8 cellular contexts compared by ENCODE assay signal in the genomic region with DNA sequence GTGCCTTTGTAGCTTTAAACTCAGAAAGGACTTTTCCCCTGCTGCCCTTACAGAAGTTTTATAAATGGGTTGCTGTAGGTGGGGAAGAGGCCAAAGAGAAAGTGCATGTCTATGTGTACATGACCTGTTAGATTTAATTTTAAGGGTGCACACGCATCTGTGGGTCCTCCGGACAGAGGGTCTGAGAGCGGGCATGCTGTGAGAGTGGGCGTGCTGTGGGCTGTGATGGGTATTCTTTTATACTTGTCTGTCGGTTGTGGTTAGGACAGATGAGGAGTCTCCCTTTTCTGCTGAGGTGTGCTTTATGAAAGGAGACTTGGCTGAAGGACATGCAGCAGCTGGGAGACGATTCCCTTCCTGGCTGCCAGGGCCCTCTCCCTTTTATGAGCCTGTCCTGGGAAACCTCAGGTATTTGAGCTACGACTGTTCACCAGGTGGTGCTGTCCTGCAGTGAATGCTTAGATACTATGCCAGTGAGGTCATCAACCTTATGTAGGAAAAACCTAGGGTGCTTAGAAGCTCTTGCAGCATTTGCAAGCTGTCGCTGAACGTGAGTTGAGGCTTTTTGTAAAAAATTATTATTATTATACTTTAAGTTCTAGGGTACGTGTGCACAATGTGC.
DNase-seq lines count a peak whose midpoint lies in the region; ATAC-seq and TF ChIP-seq lines count a peak whose summit lies in the region.

No MANE protein-coding gene starts in this region.

- H3K4me1 ChIP-seq in GM23248 (ENCODE audit: insufficient read depth), result peaks cover 11% of the 10 kb centered on the region
- no peaks in the 10 kb centered on the region for H3K4me1 ChIP-seq in OCI-LY3 (ENCODE audit: low read length)

- in situ Hi-C loops in ACHN (cut with HindIII; ENCODE audit: low pct_ligation_motif_present, low pct_unique_long_range_greater_than_20kb, low sequenced_read_pairs), result no loop called here
- in situ Hi-C loops in GM23248 (cut with MboI), result no loop called here

- H4K20me1 ChIP-seq in GM23248 (ENCODE audit: insufficient read depth) (no peaks in the 10 kb centered on the region), OCI-LY3 (ENCODE audit: insufficient read depth, low read length) (no peaks in the 10 kb centered on the region)

- ATAC-seq in esophagus mucosa, result peak; percentile 98
- ATAC-seq in omental fat pad (ENCODE audit: low FRiP score), result peak; percentile 71
- ATAC-seq in GM18519 (IDR thresholded peaks at IDR 0.05; ENCODE audit: low FRiP score, unreplicated experiment), result no peak

- 82 to 87% methylated on average over 10 of the region's 10 CpGs for WGBS in GM23248 (ENCODE audit: low coverage in 1 of 2, low lambda C conversion rate in 2 of 2, missing lambda C conversion rate in 2 of 2), 2 experiments

- no peaks in the 10 kb centered on the region for H3K9me2 ChIP-seq in GM23248 (ENCODE audit: insufficient read depth)

- H3K4me3 ChIP-seq in GM23248 (no peak overlapping the region), OCI-LY3 (ENCODE audit: low read length) (no peak overlapping the region)

- H3K9ac ChIP-seq in GM23248 (no peak overlapping the region), OCI-LY3 (ENCODE audit: low read length) (no peak overlapping the region)

- H3K4me2 ChIP-seq in GM23248 (ENCODE audit: unreplicated experiment), result no peak overlapping the region
- H3K4me2 ChIP-seq in OCI-LY3 (ENCODE audit: low read length), result no peak overlapping the region

- no peak overlapping the region for H3K27ac ChIP-seq in GM23248
- H3K27ac ChIP-seq in OCI-LY3 (ENCODE audit: low read length), result no peak overlapping the region

- H2AFZ ChIP-seq in GM23248, result no peak overlapping the region
- H2AFZ ChIP-seq in OCI-LY3 (ENCODE audit: low read depth, low read length), result no peak overlapping the region

- H3K36me3 ChIP-seq in GM23248 (ENCODE audit: low read depth), result no peaks in the 10 kb centered on the region
- no peaks in the 10 kb centered on the region for H3K36me3 ChIP-seq in OCI-LY3 (replicated peaks; ENCODE audit: low read depth, low read length)

- no peaks in the 10 kb centered on the region for H3K27me3 ChIP-seq in GM23248 (replicated peaks; ENCODE audit: insufficient read depth)
- H3K27me3 ChIP-seq in OCI-LY3 (ENCODE audit: low read depth, low read length), result no peaks in the 10 kb centered on the region

- peak; percentile 32 for TF ChIP-seq CTCF in OCI-LY3 (IDR thresholded peaks at IDR 0.05; ENCODE audit: low read depth, low read length)
- TF ChIP-seq CTCF in omental fat pad (IDR thresholded peaks at IDR 0.05), result no peak

- DNase-seq in ACHN (peak; percentile 81), GM23248 (peak; percentile 39), omental fat pad (ENCODE audit: low spot score) (no peak), KG1 (lab: John Stamatoyannopoulos, UW) (no peak)
- no peak for DNase-seq in stimulated activated CD4-positive, alpha-beta T cell treated with anti-CD3 and anti-CD28 coated beads, Interleukin-12 subunit alpha, Interleukin-12 subunit beta, amount 100 ng/mL, for 4 hours

- H3K79me2 ChIP-seq in GM23248 (ENCODE audit: insufficient read depth), result peaks cover 78% of the 10 kb centered on the region
- no peaks in the 10 kb centered on the region for H3K79me2 ChIP-seq in OCI-LY3 (ENCODE audit: low read length)

- H3K9me3 ChIP-seq in GM23248 (ENCODE audit: low read depth) (no peaks in the 10 kb centered on the region), OCI-LY3 (ENCODE audit: insufficient read depth, low read length) (no peaks in the 10 kb centered on the region)

- H3F3A ChIP-seq in GM23248 (ENCODE audit: insufficient read depth), result peaks cover 9% of the 10 kb centered on the region; the same call in 1 of the 2 replicates

Comparison
In these comparisons a context has a peak if more than half of its experiments do, and no peak if none do; other contexts are left out.
1. DNase-seq: peak in ACHN (single experiment) and GM23248 (single experiment); none in omental fat pad (single experiment), KG1 (single experiment) and stimulated activated CD4-positive, alpha-beta T cell treated with anti-CD3 and anti-CD28 coated beads, Interleukin-12 subunit alpha, Interleukin-12 subunit beta, amount 100 ng/mL, for 4 hours (single experiment).